20 cellular contexts compared by ENCODE assay signal in the genomic region with DNA sequence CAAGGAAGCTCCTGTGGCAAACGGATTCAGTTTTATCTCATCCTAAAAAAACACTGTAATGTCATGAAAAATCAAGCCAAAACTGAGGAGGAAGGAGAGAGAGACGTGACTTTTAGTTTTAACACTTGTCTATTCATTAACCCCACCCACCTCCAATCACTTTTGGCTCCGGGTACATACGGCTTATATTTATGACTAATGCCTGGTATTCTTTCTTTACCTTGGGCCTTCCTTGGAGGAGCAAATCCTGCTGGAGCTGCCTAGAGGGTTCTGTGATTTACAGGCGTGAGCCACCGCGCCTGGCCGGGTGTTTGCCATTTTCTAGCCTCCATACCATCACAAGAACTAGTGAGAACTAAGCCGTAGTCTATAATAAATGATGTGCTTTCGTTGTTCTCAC.
A peak's percentile ranks its signal among the peaks of the same experiment; 100 is the strongest.
DNase-seq lines count a peak whose midpoint lies in the region; ATAC-seq and TF ChIP-seq lines count a peak whose summit lies in the region.
"Had no signal": no experiment of that assay in that cellular context is flagged by ENCODE, and none has a peak within 500 bp of the region (broad histone marks: within the 10 kb centered on the region; RNA-seq: fewer than 3 reads in every experiment).

No MANE protein-coding gene starts in this region.

- intact Hi-C loops in activated CD4-positive, alpha-beta T cell treated with anti-CD3 and anti-CD28 coated beads, Interleukin-2, amount 10 ng/mL, durations not matched to agents 24 days and 14 days (cut with micrococcal nuclease) = no loop called here

- ATAC-seq in T-helper 17 cell (no peak), GM21786 (IDR thresholded peaks at IDR 0.05; ENCODE audit: unreplicated experiment) (no peak), GM19463 (IDR thresholded peaks at IDR 0.05; ENCODE audit: unreplicated experiment) (no peak)
- ATAC-seq: K562 had no signal

- H3K9ac ChIP-seq in smooth muscle cell (ENCODE audit: low read depth) = no peak overlapping the region

- H3K4me1 Mint-ChIP-seq in activated CD4-positive, alpha-beta T cell treated with anti-CD3 and anti-CD28 coated beads, Interleukin-2, amount 10 ng/mL, durations not matched to agents 24 days and 14 days = peaks cover 40% of the 10 kb centered on the region
- H3K4me1 Mint-ChIP-seq in T-helper 17 cell (peaks cover 54% of the 10 kb centered on the region), immature natural killer cell (peaks cover 93 to 99% of the 10 kb centered on the region in 2 donors)

- no peaks in the 10 kb centered on the region for H3K27me3 Mint-ChIP-seq in activated CD4-positive, alpha-beta T cell treated with anti-CD3 and anti-CD28 coated beads, Interleukin-2, amount 10 ng/mL, durations not matched to agents 24 days and 14 days
- H3K27me3 Mint-ChIP-seq in T-helper 17 cell (no peaks in the 10 kb centered on the region), immature natural killer cell (ENCODE audit: low read depth in 3 of 3) (peaks cover 3 to 5% (median 4%) of the 10 kb centered on the region in 3 donors)

- no peaks in the 10 kb centered on the region for H3K27me3 ChIP-seq in smooth muscle cell (ENCODE audit: low read depth)

- peaks cover 54% of the 10 kb centered on the region for H3K36me3 Mint-ChIP-seq in activated CD4-positive, alpha-beta T cell treated with anti-CD3 and anti-CD28 coated beads, Interleukin-2, amount 10 ng/mL, durations not matched to agents 24 days and 14 days (ENCODE audit: low read depth)
- H3K36me3 Mint-ChIP-seq in T-helper 17 cell (ENCODE audit: low read depth) (peaks cover 11% of the 10 kb centered on the region), immature natural killer cell (peaks cover 5 to 11% (median 7%) of the 10 kb centered on the region in 3 donors)

- H2AFZ ChIP-seq in smooth muscle cell (ENCODE audit: low read depth) = no peak overlapping the region

- H3K36me3 ChIP-seq in smooth muscle cell (ENCODE audit: low read depth) = no peaks in the 10 kb centered on the region

- H3K4me3 Mint-ChIP-seq in activated CD4-positive, alpha-beta T cell treated with anti-CD3 and anti-CD28 coated beads, Interleukin-2, amount 10 ng/mL, durations not matched to agents 24 days and 14 days = no peak overlapping the region
- peak overlapping the region; percentile 47 for H3K4me3 Mint-ChIP-seq in T-helper 17 cell
- H3K4me3 Mint-ChIP-seq in immature natural killer cell = peak overlapping the region in 4 of 5 donors; percentile 7 to 88 (median 11)

- no peak overlapping the region for H3K4me3 ChIP-seq in smooth muscle cell
- H3K4me3 ChIP-seq: K562 had no signal

- no peak for TF ChIP-seq CTCF in smooth muscle cell (IDR thresholded peaks at IDR 0.05; ENCODE audit: borderline replicate concordance, insufficient read depth, poor library complexity, severe bottlenecking)

- H3F3A ChIP-seq in smooth muscle cell (ENCODE audit: low read depth) = peaks cover 3% of the 10 kb centered on the region

- H4K20me1 ChIP-seq in smooth muscle cell (ENCODE audit: low read depth) = peaks cover 19% of the 10 kb centered on the region

- peaks cover 3% of the 10 kb centered on the region for H3K9me3 Mint-ChIP-seq in activated CD4-positive, alpha-beta T cell treated with anti-CD3 and anti-CD28 coated beads, Interleukin-2, amount 10 ng/mL, durations not matched to agents 24 days and 14 days
- H3K9me3 Mint-ChIP-seq in immature natural killer cell = no peaks in the 10 kb centered on the region

- no peak overlapping the region for H3K4me2 ChIP-seq in smooth muscle cell

- DNase-seq in activated CD4-positive, alpha-beta T cell treated with anti-CD3 and anti-CD28 coated beads, Interleukin-2, amount 10 ng/mL, durations not matched to agents 24 days and 14 days = no peak
- no peak for DNase-seq in activated CD4-positive, alpha-beta T cell treated with anti-CD3 and anti-CD28 coated beads for 48 hours
- DNase-seq in T-helper 17 cell = no peak
- no peak for DNase-seq in immature natural killer cell
- no peak for DNase-seq in smooth muscle cell (lab: John Stamatoyannopoulos, UW; ENCODE audit: unreplicated experiment)
- DNase-seq in NCI-H748 (lab: John Stamatoyannopoulos, UW; ENCODE audit: unreplicated experiment) = no peak
- DNase-seq: 8988T, COR-L47, DMS53, Kasumi-1, NCI-H1092 treated with DMSO at 0.1 percent for 48 hours, NCI-H1436, NCI-H187 treated with DMSO at 0.1 percent for 48 hours, NCI-H2107, NCI-H524 treated with DMSO at 0.1 percent for 48 hours, Right ventricle myocardium superior, RPMI8226 had no signal

- peaks cover 34% of the 10 kb centered on the region for H3K79me2 ChIP-seq in smooth muscle cell (ENCODE audit: low read depth)

- H3K27ac Mint-ChIP-seq in activated CD4-positive, alpha-beta T cell treated with anti-CD3 and anti-CD28 coated beads, Interleukin-2, amount 10 ng/mL, durations not matched to agents 24 days and 14 days = peak overlapping the region; percentile 19
- peak overlapping the region; percentile 84 for H3K27ac Mint-ChIP-seq in T-helper 17 cell
- H3K27ac Mint-ChIP-seq in immature natural killer cell = peak overlapping the region; percentile 65 to 99 (median 84)

- 79% methylated on average over 10 of the region's 10 CpGs for WGBS in smooth muscle cell (ENCODE audit: low lambda C conversion rate)

- peak overlapping the region; percentile 8 for H3K27ac ChIP-seq in smooth muscle cell (ENCODE audit: low read depth)

- peaks cover 2% of the 10 kb centered on the region for H3K4me1 ChIP-seq in smooth muscle cell (ENCODE audit: low read depth)

- H3K9me3 ChIP-seq in T-helper 17 cell (ENCODE audit: control insufficient read depth, low read length, poor library complexity, severe bottlenecking) (no peaks in the 10 kb centered on the region), smooth muscle cell (replicated peaks; ENCODE audit: low read depth) (no peaks in the 10 kb centered on the region)

Comparison
In these comparisons a context has a peak if more than half of its experiments do, and no peak if none do; other contexts are left out.
1. H3K27ac Mint-ChIP-seq: peak in every context shown above with its lines; median percentile 84 in immature natural killer cell; 84 in T-helper 17 cell; 19 in activated CD4-positive, alpha-beta T cell treated with anti-CD3 and anti-CD28 coated beads, Interleukin-2, amount 10 ng/mL, durations not matched to agents 24 days and 14 days.